ENCODE assay signal across 21 cellular contexts in the genomic region with DNA sequence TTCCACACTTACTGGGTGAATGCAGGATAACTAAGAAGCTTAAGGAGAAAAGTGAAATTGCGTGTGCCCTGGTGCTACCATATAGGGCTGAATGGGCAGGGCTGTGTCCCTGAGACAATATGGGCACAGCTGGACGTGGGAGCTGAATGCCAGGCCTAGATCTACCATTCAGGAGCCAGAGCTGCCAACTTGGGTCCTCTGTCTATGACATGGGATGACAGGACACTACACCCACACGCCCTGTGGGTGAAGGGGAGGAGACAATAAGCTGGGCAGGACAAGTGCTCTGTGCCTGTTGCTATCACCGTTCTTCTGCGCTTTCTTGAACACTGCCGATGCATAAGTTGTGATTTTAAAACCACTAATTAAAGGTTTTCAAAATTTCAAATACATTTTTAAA.
"Had no signal": no experiment of that assay in that cellular context is flagged by ENCODE, and none has a peak within 500 bp of the region (broad histone marks: within the 10 kb centered on the region; RNA-seq: fewer than 3 reads in every experiment).

No MANE protein-coding gene starts in this region.

- DNase-seq: activated B cell treated with CpG ODN at 0.5 μM for 24 hours; activated CD4-positive, alpha-beta T cell treated with anti-CD3 and anti-CD28 coated beads, Interleukin-2, amount 50 U/mL, for 1 hour; activated CD8-positive, alpha-beta T cell treated with anti-CD3 and anti-CD28 coated beads, Interleukin-2, amount 10 ng/mL, durations not matched to agents 7 days and 5 days; activated effector memory CD4-positive, alpha-beta T cell treated with Interleukin-2 at 50 U/mL for 16 hours; activated naive CD4-positive, alpha-beta T cell treated with Interleukin-2 at 50 U/mL for 16 hours; activated T-cell treated with anti-CD3 and anti-CD28 coated beads for 4 hours; anterior cingulate cortex; effector memory CD8-positive, alpha-beta T cell; foreskin keratinocyte; natural killer cell; occipital lobe; psoas muscle; stimulated activated CD4-positive, alpha-beta T cell treated with anti-CD3 and anti-CD28 coated beads, Interleukin-4, amount 100 ng/mL, for 1 hour; stimulated activated naive CD8-positive, alpha-beta T cell treated with anti-CD3 and anti-CD28 coated beads, Interleukin-15, Interleukin-2, amounts not matched to agents 100 U/mL and 50 U/mL, for 24 hours; T-helper 2 cell; testis; trophoblast cell; uterus had no signal

- H3K4me3 ChIP-seq: coronary artery, neural progenitor cell, psoas muscle, testis, uterus had no signal

- ATAC-seq: activated CD8-positive, alpha-beta T cell treated with anti-CD3 and anti-CD28 coated beads, Interleukin-2, amount 10 ng/mL, durations not matched to agents 7 days and 5 days; effector memory CD8-positive, alpha-beta T cell; foreskin keratinocyte; natural killer cell; psoas muscle; stimulated activated naive CD8-positive, alpha-beta T cell treated with anti-CD3 and anti-CD28 coated beads, Interleukin-15, Interleukin-2, amounts not matched to agents 100 U/mL and 50 U/mL, for 24 hours had no signal

- H3K27me3 ChIP-seq: foreskin keratinocyte, neural progenitor cell, testis, uterus had no signal

- H3K9me3 ChIP-seq: psoas muscle, testis, uterus had no signal

- H3K9ac ChIP-seq: neural progenitor cell, parathyroid adenoma had no signal

- H3K36me3 ChIP-seq: neural progenitor cell, uterus had no signal

- H3K27ac ChIP-seq: coronary artery, foreskin keratinocyte, neural progenitor cell, parathyroid adenoma, psoas muscle, testis, uterus had no signal

- H3K4me1 ChIP-seq: neural progenitor cell, testis, uterus had no signal
